ENCODE assay signal across 18 cellular contexts in genomic region chr12:83147341-83147740, GRCh38.
"Had no signal": no experiment of that assay in that cellular context is flagged by ENCODE, and none has a peak within 500 bp of the region (broad histone marks: within the 10 kb centered on the region; RNA-seq: fewer than 3 reads in every experiment).

No MANE protein-coding gene starts in this region.

- DNase-seq: natural killer cell; occipital lobe; ovary; right cardiac atrium; right lobe of liver; sigmoid colon; small intestine; stimulated activated CD4-positive, alpha-beta T cell treated with anti-CD3 and anti-CD28 coated beads, Interleukin-15, amount 100 ng/mL, for 24 hours; stimulated activated CD4-positive, alpha-beta T cell treated with anti-CD3 and anti-CD28 coated beads, Interleukin-2, amount 100 ng/mL, for 24 hours; stimulated activated CD4-positive, alpha-beta T cell treated with anti-CD3 and anti-CD28 coated beads, Interleukin-2, amount 100 ng/mL, for 48 hours; stimulated activated CD4-positive, alpha-beta T cell treated with anti-CD3 and anti-CD28 coated beads, Interleukin-4, amount 100 ng/mL, for 24 hours; stimulated activated naive B cell treated with anti-CD40 and anti-IgM and Interleukin-4, amounts not matched to agents 10 μg/mL and 1 μg/mL and 100 μg/mL, for 72 hours; stimulated activated naive CD4-positive, alpha-beta T cell treated with Interleukin-2 at 50 U/mL for 16 hours; stomach; thyroid gland; trophoblast cell; upper lobe of left lung had no signal

- ATAC-seq: natural killer cell; right cardiac atrium; right lobe of liver; stimulated activated effector memory CD8-positive, alpha-beta T cell treated with anti-CD3 and anti-CD28 coated beads, Interleukin-12 subunit alpha, Interleukin-12 subunit beta, amount 100 ng/mL, for 72 hours; stimulated activated naive B cell treated with anti-CD40 and anti-IgM and Interleukin-4, amounts not matched to agents 10 μg/mL and 1 μg/mL and 100 μg/mL, for 72 hours had no signal
